Comparison of ENCODE assay signal across 1 cellular context in the genomic region with DNA sequence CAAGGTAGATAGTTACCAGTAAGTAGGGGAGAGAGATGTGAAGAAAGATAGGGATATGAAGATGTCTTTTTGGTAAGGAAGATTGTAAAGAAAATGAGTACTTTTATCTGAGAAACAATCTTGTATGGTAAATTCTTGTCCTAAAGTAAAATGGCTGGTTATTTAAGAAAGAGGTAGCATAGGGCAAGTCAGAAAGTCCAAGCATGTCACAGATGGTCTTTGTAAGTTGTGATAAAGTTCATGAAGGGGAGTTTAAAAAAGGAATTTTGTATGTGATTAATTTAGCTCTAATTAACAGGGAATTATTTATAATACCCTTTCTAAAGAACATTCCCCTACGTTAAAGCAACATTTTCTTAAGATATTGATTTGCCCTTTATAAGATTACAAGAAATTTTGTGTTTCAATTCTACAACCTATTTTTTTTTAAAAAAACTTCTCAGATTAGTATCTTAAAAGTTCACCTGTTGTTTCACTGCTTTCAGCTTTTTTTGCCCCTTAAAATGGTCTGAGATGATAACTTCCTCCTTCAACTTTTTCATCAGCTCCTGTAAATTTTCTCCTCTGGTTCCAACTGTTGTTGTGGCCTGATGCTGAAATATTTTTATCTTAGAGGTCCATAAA.
TF ChIP-seq lines count a peak whose summit lies in the region.

No MANE protein-coding gene starts in this region.

TF ChIP-seq in HEK293, 187 proteins besides CTCF, POLR2A, EP300 and RAD21 (continued from another document):
- TF ChIP-seq, protein P1, sequence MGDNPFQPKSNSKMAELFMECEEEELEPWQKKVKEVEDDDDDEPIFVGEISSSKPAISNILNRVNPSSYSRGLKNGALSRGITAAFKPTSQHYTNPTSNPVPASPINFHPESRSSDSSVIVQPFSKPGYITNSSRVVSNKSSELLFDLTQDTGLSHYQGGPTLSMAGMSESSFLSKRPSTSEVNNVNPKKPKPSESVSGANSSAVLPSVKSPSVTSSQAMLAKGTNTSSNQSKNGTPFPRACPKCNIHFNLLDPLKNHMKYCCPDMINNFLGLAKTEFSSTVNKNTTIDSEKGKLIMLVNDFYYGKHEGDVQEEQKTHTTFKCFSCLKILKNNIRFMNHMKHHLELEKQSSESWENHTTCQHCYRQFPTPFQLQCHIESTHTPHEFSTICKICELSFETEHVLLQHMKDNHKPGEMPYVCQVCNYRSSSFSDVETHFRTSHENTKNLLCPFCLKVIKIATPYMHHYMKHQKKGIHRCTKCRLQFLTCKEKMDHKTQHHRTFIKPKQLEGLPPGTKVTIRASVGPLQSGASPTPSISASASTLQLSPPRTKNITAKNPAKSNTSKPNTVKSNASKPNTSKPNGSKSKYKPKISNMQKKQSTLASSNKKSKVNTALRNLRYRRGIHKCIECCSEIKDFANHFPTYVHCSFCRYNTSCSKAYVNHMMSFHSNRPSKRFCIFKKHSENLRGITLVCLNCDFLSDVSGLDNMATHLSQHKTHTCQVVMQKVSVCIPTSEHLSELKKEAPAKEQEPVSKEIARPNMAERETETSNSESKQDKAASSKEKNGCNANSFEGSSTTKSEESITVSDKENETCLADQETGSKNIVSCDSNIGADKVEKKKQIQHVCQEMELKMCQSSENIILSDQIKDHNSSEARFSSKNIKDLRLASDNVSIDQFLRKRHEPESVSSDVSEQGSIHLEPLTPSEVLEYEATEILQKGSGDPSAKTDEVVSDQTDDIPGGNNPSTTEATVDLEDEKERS (tag by site-specific recombination; IDR thresholded peaks at IDR 0.05), result 0 out of 2 replicates have a peak, but pooled peaks have one; percentile 46
